In genomic region chr7:50359995-50360925, GRCh38 we compare ENCODE assay signal across 8 cellular contexts. TPM values are rescaled to one million over a fixed set of nuclear protein-coding genes. Genes with fewer than 3 reads are reported as not detected.
A peak's percentile ranks its signal among the peaks of the same experiment; 100 is the strongest.
DNase-seq lines count a peak whose midpoint lies in the region; ATAC-seq and TF ChIP-seq lines count a peak whose summit lies in the region.

No MANE protein-coding gene starts in this region.

- peaks cover 58% of the 10 kb centered on the region for H3K36me3 Mint-ChIP-seq in activated T-cell treated with anti-CD3 and anti-CD28 coated beads, Interleukin-2, amount 50 U/mL, for 4 hours (ENCODE audit: insufficient read depth)
- no peaks in the 10 kb centered on the region for H3K36me3 Mint-ChIP-seq in stimulated activated effector memory CD8-positive, alpha-beta T cell treated with anti-CD3 and anti-CD28 coated beads, Interleukin-12 subunit alpha, Interleukin-12 subunit beta, amount 100 ng/mL, for 72 hours

- peaks cover 0 to 9% (median 0%) of the 10 kb centered on the region in 4 donors for H3K4me1 ChIP-seq in Peyer's patch
- no peaks in the 10 kb centered on the region for H3K4me1 ChIP-seq in right lobe of liver

- WGBS in right lobe of liver (ENCODE audit: insufficient coverage, low coverage, low lambda C conversion rate, missing lambda C conversion rate) = 44% methylated on average over 11 of the region's 20 CpGs

- H3K27me3 Mint-ChIP-seq in activated T-cell treated with anti-CD3 and anti-CD28 coated beads, Interleukin-2, amount 50 U/mL, for 4 hours (ENCODE audit: low read depth) = no peaks in the 10 kb centered on the region

- H3K27ac ChIP-seq in Peyer's patch (peak overlapping the region; percentile 71 to 81 (median 75)), right lobe of liver (no peak overlapping the region)

- H3K27me3 ChIP-seq in Peyer's patch = no peaks in the 10 kb centered on the region
- H3K27me3 ChIP-seq in right lobe of liver = no peaks in the 10 kb centered on the region

- TF ChIP-seq CTCF in Peyer's patch (IDR thresholded peaks at IDR 0.05) (no peak), right lobe of liver (IDR thresholded peaks at IDR 0.05) (no peak)

- H3K9me3 ChIP-seq in Peyer's patch (no peaks in the 10 kb centered on the region), right lobe of liver (no peaks in the 10 kb centered on the region)

- H3K36me3 ChIP-seq in Peyer's patch (no peaks in the 10 kb centered on the region), right lobe of liver (no peaks in the 10 kb centered on the region)

- DNase-seq in Peyer's patch = peak in 2 of 3 donors; percentile 67 to 88
- DNase-seq in activated T-cell treated with anti-CD3 and anti-CD28 coated beads, Interleukin-2, amount 50 U/mL, for 4 hours = peak; percentile 84
- no peak for DNase-seq in right lobe of liver
- peak in 1 of 2 donors; percentile 78 for DNase-seq in stimulated activated effector memory CD8-positive, alpha-beta T cell treated with anti-CD3 and anti-CD28 coated beads, Interleukin-12 subunit alpha, Interleukin-12 subunit beta, amount 100 ng/mL, for 72 hours (ENCODE audit: low spot score in 2 of 2)
- no peak for DNase-seq in NCI-H187 treated with DMSO at 0.1 percent for 48 hours (lab: John Stamatoyannopoulos, UW)
- no peak for DNase-seq in NCI-H1105 (lab: John Stamatoyannopoulos, UW)
- no peak for DNase-seq in HuH-7 (ENCODE audit: low spot score)
- DNase-seq in NCI-H2081 treated with DMSO at 0.1 percent for 48 hours (lab: John Stamatoyannopoulos, UW) = no peak

- no peaks in the 10 kb centered on the region for H3K9me3 Mint-ChIP-seq in activated T-cell treated with anti-CD3 and anti-CD28 coated beads, Interleukin-2, amount 50 U/mL, for 4 hours
- H3K9me3 Mint-ChIP-seq in stimulated activated effector memory CD8-positive, alpha-beta T cell treated with anti-CD3 and anti-CD28 coated beads, Interleukin-12 subunit alpha, Interleukin-12 subunit beta, amount 100 ng/mL, for 72 hours = no peaks in the 10 kb centered on the region

- peak; percentile 22 to 44 for TF ChIP-seq POLR2A in Peyer's patch (IDR thresholded peaks at IDR 0.05)
- no peak for TF ChIP-seq POLR2A in right lobe of liver (IDR thresholded peaks at IDR 0.05)

- ATAC-seq in activated T-cell treated with anti-CD3 and anti-CD28 coated beads, Interleukin-2, amount 50 U/mL, for 4 hours = peak; percentile 81 to 84
- ATAC-seq in right lobe of liver = peak in 3 of 4 donors; percentile 9 to 29 (median 24)
- ATAC-seq in stimulated activated effector memory CD8-positive, alpha-beta T cell treated with anti-CD3 and anti-CD28 coated beads, Interleukin-12 subunit alpha, Interleukin-12 subunit beta, amount 100 ng/mL, for 72 hours = peak; percentile 86

- H3K4me1 Mint-ChIP-seq in activated T-cell treated with anti-CD3 and anti-CD28 coated beads, Interleukin-2, amount 50 U/mL, for 4 hours (ENCODE audit: low read depth) = peaks cover 96% of the 10 kb centered on the region
- H3K4me1 Mint-ChIP-seq in stimulated activated effector memory CD8-positive, alpha-beta T cell treated with anti-CD3 and anti-CD28 coated beads, Interleukin-12 subunit alpha, Interleukin-12 subunit beta, amount 100 ng/mL, for 72 hours = peaks cover 96% of the 10 kb centered on the region

- H3K4me3 ChIP-seq in Peyer's patch (no peak overlapping the region), right lobe of liver (no peak overlapping the region)

- H3K4me3 Mint-ChIP-seq in activated T-cell treated with anti-CD3 and anti-CD28 coated beads, Interleukin-2, amount 50 U/mL, for 4 hours = peak overlapping the region; percentile 68
- peak overlapping the region; percentile 69 for H3K4me3 Mint-ChIP-seq in stimulated activated effector memory CD8-positive, alpha-beta T cell treated with anti-CD3 and anti-CD28 coated beads, Interleukin-12 subunit alpha, Interleukin-12 subunit beta, amount 100 ng/mL, for 72 hours

- intact Hi-C loops in right lobe of liver (cut with DNase I) = no loop called here

- H3K27ac Mint-ChIP-seq in stimulated activated effector memory CD8-positive, alpha-beta T cell treated with anti-CD3 and anti-CD28 coated beads, Interleukin-12 subunit alpha, Interleukin-12 subunit beta, amount 100 ng/mL, for 72 hours = peak overlapping the region; percentile 97

RNA-seq across cellular contexts. Expression of gene IKZF1, which starts 55.7 kb away (rescaled TPM):
- 100 to 1,000 TPM in 1 of 4 donors, 10 to 100 TPM in 3; 25.3 to 108 (median 31.7) TPM for total RNA-seq in Peyer's patch
- total RNA-seq in activated T-cell treated with anti-CD3 and anti-CD28 coated beads, Interleukin-2, amount 50 U/mL, for 4 hours = 100 to 1,000 TPM; 168 to 229 (median 228) TPM
- total RNA-seq in right lobe of liver = 1 to 10 TPM; 3.1 to 9.6 (median 5.2) TPM

Comparison
In these comparisons a context has a peak if more than half of its experiments do, and no peak if none do; other contexts are left out.
1. DNase-seq: peak in Peyer's patch (2 of 3) and activated T-cell treated with anti-CD3 and anti-CD28 coated beads, Interleukin-2, amount 50 U/mL, for 4 hours (single experiment); none in right lobe of liver (0 of 3), NCI-H187 treated with DMSO at 0.1 percent for 48 hours (single experiment), NCI-H1105 (single experiment), HuH-7 (single experiment) and NCI-H2081 treated with DMSO at 0.1 percent for 48 hours (single experiment).
2. H3K27ac ChIP-seq: peak in Peyer's patch (4 of 4); none in right lobe of liver (0 of 3).
3. ATAC-seq: peak in every context shown above with its lines; median percentile 86 in stimulated activated effector memory CD8-positive, alpha-beta T cell treated with anti-CD3 and anti-CD28 coated beads, Interleukin-12 subunit alpha, Interleukin-12 subunit beta, amount 100 ng/mL, for 72 hours; 82 in activated T-cell treated with anti-CD3 and anti-CD28 coated beads, Interleukin-2, amount 50 U/mL, for 4 hours; 24 in right lobe of liver.